Comparison of ENCODE assay signal across 24 cellular contexts in genomic region chr4:5843573-5844239, GRCh38. TPM values are rescaled to one million over a fixed set of nuclear protein-coding genes. Genes with fewer than 3 reads are reported as not detected.
DNase-seq lines count a peak whose midpoint lies in the region; ATAC-seq, FAIRE-seq and TF ChIP-seq lines count a peak whose summit lies in the region.
"Had no signal": no experiment of that assay in that cellular context is flagged by ENCODE, and none has a peak within 500 bp of the region (broad histone marks: within the 10 kb centered on the region; RNA-seq: fewer than 3 reads in every experiment).

No MANE protein-coding gene starts in this region.

- H3K27ac ChIP-seq in BLaER1 treated with 17β-estradiol and CSF1 and Interleukin-3, amounts not matched to agents 10 nM and 100 nM = peak overlapping the region in 10 of 11 experiments; percentile 2 to 65 (median 49); a peak in 17 of 22 replicates
- no peak overlapping the region for H3K27ac ChIP-seq in lower lobe of right lung
- H3K27ac ChIP-seq: HL-60 had no signal

- peaks cover 0 to 14% (median 0%) of the 10 kb centered on the region in 11 experiments; a peak in 1 of 22 replicates for H3K9me3 ChIP-seq in BLaER1 treated with 17β-estradiol and CSF1 and Interleukin-3, amounts not matched to agents 10 nM and 100 nM (replicated peaks in 1 of 11)
- no peaks in the 10 kb centered on the region for H3K9me3 ChIP-seq in T-helper 17 cell (ENCODE audit: control insufficient read depth, low read length, poor library complexity, severe bottlenecking)
- H3K9me3 ChIP-seq in lower lobe of right lung = no peaks in the 10 kb centered on the region
- H3K9me3 ChIP-seq: BE2C, MG63 had no signal

- POLR2A ChIA-PET in naive thymus-derived CD8-positive, alpha-beta T cell (lab: Charles Lee) = no interaction called here

- peak overlapping the region in 10 of 11 experiments; percentile 10 to 51 (median 26); a peak in 12 of 22 replicates for H3K9ac ChIP-seq in BLaER1 treated with 17β-estradiol and CSF1 and Interleukin-3, amounts not matched to agents 10 nM and 100 nM

- no peak overlapping the region for H3K4me3 ChIP-seq in BLaER1 treated with 17β-estradiol and CSF1 and Interleukin-3, amounts not matched to agents 10 nM and 100 nM
- H3K4me3 ChIP-seq in fibroblast of villous mesenchyme (ENCODE audit: low read depth, low read length) (no peak overlapping the region), lower lobe of right lung (no peak overlapping the region)
- H3K4me3 ChIP-seq: GM23338, MG63 had no signal

- peaks cover 11% of the 10 kb centered on the region for H3K4me1 Mint-ChIP-seq in neural crest cell
- no peaks in the 10 kb centered on the region for H3K4me1 Mint-ChIP-seq in T-helper 17 cell
- peaks cover 0 to 4% (median 0%) of the 10 kb centered on the region in 4 donors for H3K4me1 Mint-ChIP-seq in naive thymus-derived CD8-positive, alpha-beta T cell
- H3K4me1 Mint-ChIP-seq: CD4-positive, alpha-beta memory T cell had no signal

- no peaks in the 10 kb centered on the region for H3K9me3 Mint-ChIP-seq in neural crest cell
- peaks cover 0 to 10% (median 0%) of the 10 kb centered on the region in 9 donors for H3K9me3 Mint-ChIP-seq in naive thymus-derived CD8-positive, alpha-beta T cell
- H3K9me3 Mint-ChIP-seq: GM23338 had no signal

- intact Hi-C loops in lower lobe of right lung (cut with DNase I) = no loop called here

- H3K4me2 ChIP-seq in BLaER1 treated with 17β-estradiol and CSF1 and Interleukin-3, amounts not matched to agents 10 nM and 100 nM = peak overlapping the region; percentile 70 to 88 (median 80)
- H3K4me2 ChIP-seq: GM23338 had no signal

- no peak for FAIRE-seq in RCC 7860 (lab: Jason Lieb, UNC)
- FAIRE-seq: A204.1, GM12892, GM18507 had no signal

- no peak overlapping the region for H3K4me3 Mint-ChIP-seq in neural crest cell
- H3K4me3 Mint-ChIP-seq in T-helper 17 cell = no peak overlapping the region
- no peak overlapping the region for H3K4me3 Mint-ChIP-seq in naive thymus-derived CD8-positive, alpha-beta T cell
- H3K4me3 Mint-ChIP-seq: CD4-positive, alpha-beta memory T cell; GM23338 had no signal

- no peaks in the 10 kb centered on the region for H3K27me3 ChIP-seq in BLaER1 treated with 17β-estradiol and CSF1 and Interleukin-3, amounts not matched to agents 10 nM and 100 nM
- H3K27me3 ChIP-seq in lower lobe of right lung (ENCODE audit: low read depth) = no peaks in the 10 kb centered on the region
- H3K27me3 ChIP-seq: BE2C, MG63 had no signal

- no peak for TF ChIP-seq CTCF in fibroblast of villous mesenchyme (IDR thresholded peaks at IDR 0.05; ENCODE audit: insufficient read depth, low read depth, low read length)
- no peak for TF ChIP-seq CTCF in neural crest cell (conservative IDR thresholded peaks at IDR 0.05)
- no peak for TF ChIP-seq CTCF in lower lobe of right lung (IDR thresholded peaks at IDR 0.05)

- peaks cover 36 to 70% (median 60%) of the 10 kb centered on the region in 10 experiments for H3K4me1 ChIP-seq in BLaER1 treated with 17β-estradiol and CSF1 and Interleukin-3, amounts not matched to agents 10 nM and 100 nM
- peaks cover 22% of the 10 kb centered on the region for H3K4me1 ChIP-seq in lower lobe of right lung
- H3K4me1 ChIP-seq: BE2C had no signal

- peaks cover 21 to 87% (median 80%) of the 10 kb centered on the region in 11 experiments for H3K36me3 ChIP-seq in BLaER1 treated with 17β-estradiol and CSF1 and Interleukin-3, amounts not matched to agents 10 nM and 100 nM
- no peaks in the 10 kb centered on the region for H3K36me3 ChIP-seq in lower lobe of right lung
- H3K36me3 ChIP-seq: MG63 had no signal

- H3K36me3 Mint-ChIP-seq in neural crest cell (ENCODE audit: low read depth) = peaks cover 38% of the 10 kb centered on the region
- H3K36me3 Mint-ChIP-seq in T-helper 17 cell (ENCODE audit: low read depth) = peaks cover 2% of the 10 kb centered on the region
- H3K36me3 Mint-ChIP-seq in naive thymus-derived CD8-positive, alpha-beta T cell = no peaks in the 10 kb centered on the region
- H3K36me3 Mint-ChIP-seq: CD4-positive, alpha-beta memory T cell had no signal

- DNase-seq in NCI-H2171 (lab: John Stamatoyannopoulos, UW) (peak; percentile 41), fibroblast of villous mesenchyme (ENCODE audit: low read depth) (peak; percentile 6), neural crest cell (ENCODE audit: low read depth, low spot score) (no peak), T-helper 17 cell (no peak), lower lobe of right lung (no peak), RCC 7860 (ENCODE audit: low spot score) (no peak)
- DNase-seq in naive thymus-derived CD8-positive, alpha-beta T cell = no peak
- DNase-seq: BE2C; CD4-positive, alpha-beta memory T cell; DMS153; HCEC 1CT; MG63; NCI-H1105 treated with DMSO at 0.1 percent for 48 hours; NCI-H1694; NCI-H226; NCI-H526 had no signal

- H4K20me1 ChIP-seq in BLaER1 treated with 17β-estradiol and CSF1 and Interleukin-3, amounts not matched to agents 10 nM and 100 nM = peaks cover 0 to 36% (median 3%) of the 10 kb centered on the region in 11 experiments; a peak in 9 of 22 replicates

- H3K27me3 Mint-ChIP-seq in neural crest cell (ENCODE audit: low read depth) (no peaks in the 10 kb centered on the region), T-helper 17 cell (peaks cover 30% of the 10 kb centered on the region)
- H3K27me3 Mint-ChIP-seq in naive thymus-derived CD8-positive, alpha-beta T cell = peaks cover 0 to 14% (median 4%) of the 10 kb centered on the region in 5 donors

- peak overlapping the region; percentile 94 for H3K27ac Mint-ChIP-seq in neural crest cell (ENCODE audit: unreplicated experiment)
- H3K27ac Mint-ChIP-seq in T-helper 17 cell = no peak overlapping the region
- H3K27ac Mint-ChIP-seq in naive thymus-derived CD8-positive, alpha-beta T cell = no peak overlapping the region
- H3K27ac Mint-ChIP-seq: CD4-positive, alpha-beta memory T cell; GM23338 had no signal

- ATAC-seq in T-helper 17 cell (no peak), lower lobe of right lung (no peak)
- no peak for ATAC-seq in naive thymus-derived CD8-positive, alpha-beta T cell
- ATAC-seq: GM23338, Panc1, Right ventricle myocardium inferior had no signal

RNA-seq across cellular contexts. Expression of gene CRMP1, which starts 49.2 kb away (rescaled TPM):
- total RNA-seq in fibroblast of villous mesenchyme = under 0.01 TPM in 1 of 2 replicates, not detected in the other
- 245 and 251 TPM in 2 replicates for total RNA-seq in neural crest cell
- total RNA-seq in T-helper 17 cell = not detected
- total RNA-seq in naive thymus-derived CD8-positive, alpha-beta T cell = not detected
- polyA plus RNA-seq in naive thymus-derived CD8-positive, alpha-beta T cell = not detected
- total RNA-seq in lower lobe of right lung = 6.2 TPM
- total RNA-seq: CD4-positive, alpha-beta memory T cell had no signal
- polyA plus RNA-seq: CD4-positive, alpha-beta memory T cell had no signal

Comparison
In these comparisons a context has a peak if more than half of its experiments do, and no peak if none do; other contexts are left out.
1. DNase-seq: peak in NCI-H2171 (single experiment) and fibroblast of villous mesenchyme (single experiment); none in neural crest cell (single experiment), T-helper 17 cell (0 of 3), naive thymus-derived CD8-positive, alpha-beta T cell (0 of 10), lower lobe of right lung (single experiment) and RCC 7860 (single experiment).
2. RNA of gene CRMP1, which starts 49.2 kb away (total RNA-seq): 245 to 251 TPM in neural crest cell; 6.2 TPM in lower lobe of right lung (single experiment), under 0.01 TPM in fibroblast of villous mesenchyme, not detected in T-helper 17 cell and not detected in naive thymus-derived CD8-positive, alpha-beta T cell; every median in the first group is over 10 times any median in the second.